In genomic region chr4:38082424-38083374, GRCh38 we compare ENCODE assay signal across 10 cellular contexts.
DNase-seq lines count a peak whose midpoint lies in the region; ATAC-seq and TF ChIP-seq lines count a peak whose summit lies in the region.
"Had no signal": no experiment of that assay in that cellular context is flagged by ENCODE, and none has a peak within 500 bp of the region (broad histone marks: within the 10 kb centered on the region; RNA-seq: fewer than 3 reads in every experiment).

No MANE protein-coding gene starts in this region.

- 90 to 94% methylated on average over 6 to 7 of the region's 11 CpGs for WGBS in mesodermal cell (ENCODE audit: insufficient coverage in 2 of 2), 2 experiments

- H3K4me3 ChIP-seq in breast epithelium (no peak overlapping the region), duodenal mucosa (ENCODE audit: low read depth in 1 of 2, low read length in 2 of 2) (no peak overlapping the region), mesodermal cell (ENCODE audit: extremely low read depth, insufficient read depth, low read length, poor library complexity, severe bottlenecking) (no peak overlapping the region), upper lobe of right lung (no peak overlapping the region)

- H3K4me1 Mint-ChIP-seq in MCF 10A (ENCODE audit: insufficient read depth, unreplicated experiment) = peaks cover 15% of the 10 kb centered on the region

- H3K27ac Mint-ChIP-seq in MCF 10A (ENCODE audit: low read depth, unreplicated experiment) = peak overlapping the region; percentile 4

- BruUV-seq in MCF 10A (replicated peaks; lab: Mats Ljungman, UMichigan) = no TSS peak

- H3K36me3 ChIP-seq in breast epithelium (no peaks in the 10 kb centered on the region), duodenal mucosa (ENCODE audit: control insufficient read depth in 1 of 2, insufficient read depth in 2 of 2, low read length in 2 of 2) (peaks cover 0 to 16% of the 10 kb centered on the region in 2 donors), mesodermal cell (ENCODE audit: control insufficient read depth, insufficient read depth, low read length) (peaks cover 31% of the 10 kb centered on the region), upper lobe of right lung (no peaks in the 10 kb centered on the region)

- DNase-seq in MCF 10A (ENCODE audit: unreplicated experiment) = no peak
- DNase-seq in breast epithelium (ENCODE audit: low spot score in 2 of 2) = no peak
- no peak for DNase-seq in upper lobe of right lung
- DNase-seq in ecto neural progenitor cell (ENCODE audit: low spot score) = no peak
- DNase-seq: NCI-H510A had no signal

- no peaks in the 10 kb centered on the region for H3K9me3 ChIP-seq in breast epithelium
- H3K9me3 ChIP-seq in duodenal mucosa (ENCODE audit: control insufficient read depth in 1 of 2, low read length in 2 of 2) = no peaks in the 10 kb centered on the region
- H3K9me3 ChIP-seq in mesodermal cell (ENCODE audit: control insufficient read depth, low read length) = no peaks in the 10 kb centered on the region
- no peaks in the 10 kb centered on the region for H3K9me3 ChIP-seq in upper lobe of right lung

- POLR2A ChIA-PET in MCF 10A (lab: Yijun Ruan, JAX) = interaction anchor here (0.7 to 1.1 kb wide), 2 partner anchors 12 to 14 kb away, joined by 3 read pairs; no protein-coding TSS in a partner anchor

- intact Hi-C loops in MCF 10A (cut with micrococcal nuclease) (no loop called here), breast epithelium (cut with DNase I; ENCODE audit: low total_unique reads) (no loop called here), upper lobe of right lung (cut with DNase I) (no loop called here)

- no peak overlapping the region for H3K9ac ChIP-seq in duodenal mucosa (ENCODE audit: low read depth in 1 of 2, low read length in 2 of 2)

- no peak for TF ChIP-seq POLR2A in breast epithelium (IDR thresholded peaks at IDR 0.05)

- H3K27me3 Mint-ChIP-seq in MCF 10A (ENCODE audit: insufficient read depth, unreplicated experiment) = no peaks in the 10 kb centered on the region

- no peaks in the 10 kb centered on the region for H3K27me3 ChIP-seq in breast epithelium
- no peaks in the 10 kb centered on the region for H3K27me3 ChIP-seq in duodenal mucosa (ENCODE audit: control insufficient read depth in 1 of 2, insufficient read depth in 2 of 2, low read length in 2 of 2)
- H3K27me3 ChIP-seq in upper lobe of right lung = no peaks in the 10 kb centered on the region

- H3K4me3 Mint-ChIP-seq in MCF 10A (ENCODE audit: unreplicated experiment) = no peak overlapping the region

- no peaks in the 10 kb centered on the region for H3K4me1 ChIP-seq in breast epithelium
- H3K4me1 ChIP-seq in duodenal mucosa (ENCODE audit: control insufficient read depth in 1 of 2, insufficient read depth in 2 of 2, low read length in 2 of 2) = peaks cover 28 to 38% of the 10 kb centered on the region in 2 donors
- peaks cover 37% of the 10 kb centered on the region for H3K4me1 ChIP-seq in mesodermal cell (ENCODE audit: control insufficient read depth, insufficient read depth, low read length, poor library complexity, severe bottlenecking)
- peaks cover 5% of the 10 kb centered on the region for H3K4me1 ChIP-seq in upper lobe of right lung

- H3K9me3 Mint-ChIP-seq in MCF 10A (ENCODE audit: unreplicated experiment) = no peaks in the 10 kb centered on the region

- CTCF ChIA-PET in MCF 10A (lab: Yijun Ruan, JAX) = interaction anchor here (1.1 kb wide), 1 partner anchor 11 kb away, joined by 3 read pairs; no protein-coding TSS in a partner anchor

- no peaks in the 10 kb centered on the region for H3K36me3 Mint-ChIP-seq in MCF 10A (ENCODE audit: insufficient read depth, unreplicated experiment)

- H3K27ac ChIP-seq in breast epithelium (peak overlapping the region in 1 of 2 donors; percentile 29), duodenal mucosa (ENCODE audit: low read depth, low read length) (peak overlapping the region; percentile 51), mesodermal cell (ENCODE audit: low read depth, low read length, severe bottlenecking) (peak overlapping the region; percentile 62), upper lobe of right lung (peak overlapping the region; percentile 20)
- H3K27ac ChIP-seq: HL-60 had no signal

- ATAC-seq in upper lobe of right lung (peak; percentile 85), HG02763 (IDR thresholded peaks at IDR 0.05; ENCODE audit: unreplicated experiment) (no peak), HG02970 (IDR thresholded peaks at IDR 0.05; ENCODE audit: low FRiP score, unreplicated experiment) (no peak)

- TF ChIP-seq CTCF in MCF 10A (IDR thresholded peaks at IDR 0.05; ENCODE audit: unreplicated experiment) (no peak), breast epithelium (IDR thresholded peaks at IDR 0.05) (no peak), upper lobe of right lung (IDR thresholded peaks at IDR 0.05) (no peak)
